8 cellular contexts compared by ENCODE assay signal in the genomic region with DNA sequence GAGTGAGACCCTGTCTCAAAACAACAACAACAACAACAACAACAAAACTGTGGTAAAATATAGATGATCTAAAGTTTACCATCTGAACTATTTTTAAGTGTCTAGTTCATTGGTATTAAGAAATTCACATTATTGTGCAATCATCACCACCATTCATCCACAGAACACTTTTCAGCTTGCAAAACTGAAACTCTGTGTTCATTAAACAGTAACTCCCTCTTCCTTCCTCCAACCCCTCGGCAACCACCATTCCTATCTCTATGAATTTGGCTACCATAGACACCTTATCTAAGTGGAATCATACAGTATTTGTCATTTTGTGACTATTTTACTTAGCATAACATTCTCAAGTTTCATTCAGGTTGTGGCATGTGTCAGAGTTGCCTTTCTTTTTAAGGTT. TPM values are rescaled to one million over a fixed set of nuclear protein-coding genes. Genes with fewer than 3 reads are reported as not detected.
A peak's percentile ranks its signal among the peaks of the same experiment; 100 is the strongest.
DNase-seq lines count a peak whose midpoint lies in the region; ATAC-seq and TF ChIP-seq lines count a peak whose summit lies in the region.

No MANE protein-coding gene starts in this region.

- H3K4me3 Mint-ChIP-seq in CD8-positive, alpha-beta T cell = no peak overlapping the region
- peak overlapping the region; percentile 21 to 41 for H3K4me3 Mint-ChIP-seq in stimulated activated naive CD8-positive, alpha-beta T cell treated with anti-CD3 and anti-CD28 coated beads, Interleukin-15, amount 100 ng/mL, for 72 hours
- H3K4me3 Mint-ChIP-seq in neural progenitor cell = no peak overlapping the region

- peaks cover 49% of the 10 kb centered on the region for H3K4me1 Mint-ChIP-seq in CD8-positive, alpha-beta T cell (ENCODE audit: low read depth)
- H3K4me1 Mint-ChIP-seq in stimulated activated naive CD8-positive, alpha-beta T cell treated with anti-CD3 and anti-CD28 coated beads, Interleukin-15, amount 100 ng/mL, for 72 hours = peaks cover 42% of the 10 kb centered on the region
- H3K4me1 Mint-ChIP-seq in neural progenitor cell = peaks cover 10% of the 10 kb centered on the region

- H3K36me3 Mint-ChIP-seq in CD8-positive, alpha-beta T cell = peaks cover 4% of the 10 kb centered on the region
- H3K36me3 Mint-ChIP-seq in neural progenitor cell = peaks cover 4% of the 10 kb centered on the region

- no peaks in the 10 kb centered on the region for H3K36me3 ChIP-seq in CD8-positive, alpha-beta T cell (ENCODE audit: insufficient read depth, low read length)
- no peaks in the 10 kb centered on the region for H3K36me3 ChIP-seq in esophagus muscularis mucosa
- no peaks in the 10 kb centered on the region for H3K36me3 ChIP-seq in neural progenitor cell

- 30% methylated on average over 1 of the region's 1 CpG for WGBS in esophagus muscularis mucosa

- no peak for TF ChIP-seq CTCF in CD8-positive, alpha-beta T cell (IDR thresholded peaks at IDR 0.05)
- TF ChIP-seq CTCF in esophagus muscularis mucosa (IDR thresholded peaks at IDR 0.05) = no peak
- TF ChIP-seq CTCF in neural progenitor cell (IDR thresholded peaks at IDR 0.05) = no peak

- H3F3A ChIP-seq in neural progenitor cell (ENCODE audit: low read depth) = peaks cover 9% of the 10 kb centered on the region

- CTCF ChIA-PET in CD8-positive, alpha-beta T cell (lab: Charles Lee) = no interaction called here

- DNase-seq in CD8-positive, alpha-beta T cell = no peak
- DNase-seq in MV-4-11 (lab: John Stamatoyannopoulos, UW) = peak; percentile 89
- DNase-seq in esophagus muscularis mucosa (ENCODE audit: extremely low spot score) = no peak
- DNase-seq in stimulated activated naive CD8-positive, alpha-beta T cell treated with anti-CD3 and anti-CD28 coated beads, Interleukin-15, amount 100 ng/mL, for 72 hours = peak in 1 of 2 donors; percentile 25
- DNase-seq in HuH-7 (ENCODE audit: low spot score) = no peak
- no peak for DNase-seq in neural progenitor cell (ENCODE audit: low spot score)
- DNase-seq in NK-92 (lab: John Stamatoyannopoulos, UW; ENCODE audit: unreplicated experiment) = no peak

- H3K9me3 Mint-ChIP-seq in CD8-positive, alpha-beta T cell = no peaks in the 10 kb centered on the region
- H3K9me3 Mint-ChIP-seq in stimulated activated naive CD8-positive, alpha-beta T cell treated with anti-CD3 and anti-CD28 coated beads, Interleukin-15, amount 100 ng/mL, for 72 hours = no peaks in the 10 kb centered on the region
- no peaks in the 10 kb centered on the region for H3K9me3 Mint-ChIP-seq in neural progenitor cell

- H3K27ac ChIP-seq in CD8-positive, alpha-beta T cell (ENCODE audit: low read depth, low read length) = no peak overlapping the region
- H3K27ac ChIP-seq in esophagus muscularis mucosa (replicated peaks in 1 of 4) (peak overlapping the region; percentile 26 to 54 (median 38)), neural progenitor cell (no peak overlapping the region)

- POLR2A ChIA-PET in CD8-positive, alpha-beta T cell (lab: Charles Lee) = no interaction called here

- no peak overlapping the region for H3K4me3 ChIP-seq in CD8-positive, alpha-beta T cell (ENCODE audit: low read depth, low read length)
- peak overlapping the region in 2 of 4 donors; percentile 13 to 15 for H3K4me3 ChIP-seq in esophagus muscularis mucosa
- no peak overlapping the region for H3K4me3 ChIP-seq in neural progenitor cell

- no peak for TF ChIP-seq POLR2A in esophagus muscularis mucosa (IDR thresholded peaks at IDR 0.05; ENCODE audit: low read depth)

- H3K27me3 Mint-ChIP-seq in CD8-positive, alpha-beta T cell (ENCODE audit: low read depth) = no peaks in the 10 kb centered on the region
- H3K27me3 Mint-ChIP-seq in stimulated activated naive CD8-positive, alpha-beta T cell treated with anti-CD3 and anti-CD28 coated beads, Interleukin-15, amount 100 ng/mL, for 72 hours = no peaks in the 10 kb centered on the region
- no peaks in the 10 kb centered on the region for H3K27me3 Mint-ChIP-seq in neural progenitor cell (ENCODE audit: insufficient read depth, low read depth)

- peaks cover 9% of the 10 kb centered on the region for H3K4me1 ChIP-seq in CD8-positive, alpha-beta T cell (ENCODE audit: insufficient read depth, low read length)
- H3K4me1 ChIP-seq in esophagus muscularis mucosa (peaks cover 38 to 60% (median 53%) of the 10 kb centered on the region in 4 donors), neural progenitor cell (peaks cover 17% of the 10 kb centered on the region)

- ATAC-seq in CD8-positive, alpha-beta T cell = peak; percentile 26
- ATAC-seq in GM21619 (IDR thresholded peaks at IDR 0.05; ENCODE audit: unreplicated experiment) = peak; percentile 82
- peak; percentile 69 for ATAC-seq in stimulated activated naive CD8-positive, alpha-beta T cell treated with anti-CD3 and anti-CD28 coated beads, Interleukin-15, amount 100 ng/mL, for 72 hours

- H3K9me3 ChIP-seq in CD8-positive, alpha-beta T cell (ENCODE audit: low read length) = no peaks in the 10 kb centered on the region
- H3K9me3 ChIP-seq in esophagus muscularis mucosa (no peaks in the 10 kb centered on the region), neural progenitor cell (ENCODE audit: low read depth) (no peaks in the 10 kb centered on the region)

- H2AFZ ChIP-seq in neural progenitor cell (replicated peaks) = no peak overlapping the region

- TF ChIP-seq EP300 in esophagus muscularis mucosa (IDR thresholded peaks at IDR 0.05) = no peak

- H3K9ac ChIP-seq in neural progenitor cell = no peak overlapping the region

- peak overlapping the region; percentile 55 for H3K27ac Mint-ChIP-seq in CD8-positive, alpha-beta T cell
- H3K27ac Mint-ChIP-seq in stimulated activated naive CD8-positive, alpha-beta T cell treated with anti-CD3 and anti-CD28 coated beads, Interleukin-15, amount 100 ng/mL, for 72 hours = no peak overlapping the region
- no peak overlapping the region for H3K27ac Mint-ChIP-seq in neural progenitor cell

- no peak overlapping the region for H3K4me2 ChIP-seq in neural progenitor cell

- H4K20me1 ChIP-seq in neural progenitor cell (ENCODE audit: low read depth) = peaks cover 12% of the 10 kb centered on the region

- peaks cover 15% of the 10 kb centered on the region for H3K79me2 ChIP-seq in neural progenitor cell (ENCODE audit: low read depth)

- no peaks in the 10 kb centered on the region for H3K27me3 ChIP-seq in CD8-positive, alpha-beta T cell (ENCODE audit: insufficient read depth, low read length)
- H3K27me3 ChIP-seq in esophagus muscularis mucosa = no peaks in the 10 kb centered on the region
- no peaks in the 10 kb centered on the region for H3K27me3 ChIP-seq in neural progenitor cell

- intact Hi-C loops in CD8-positive, alpha-beta T cell (cut with DNase I, micrococcal nuclease) = no loop called here
- intact Hi-C loops in esophagus muscularis mucosa (cut with DNase I) = no loop called here

RNA-seq across cellular contexts. Expression of a gene that starts 20.7 kb away (rescaled TPM):
- 10 to 100 TPM; 37.5 to 37.9 TPM for total RNA-seq in CD8-positive, alpha-beta T cell
- total RNA-seq in esophagus muscularis mucosa = 10 to 100 TPM; 37.8 to 58.5 (median 49.5) TPM
- 11.4 and 21.6 TPM in 2 replicates for total RNA-seq in neural progenitor cell (ENCODE audit: low replicate concordance)

RNA-seq across cellular contexts. Expression of a gene that starts 48.9 kb away (rescaled TPM):
- not detected for total RNA-seq in CD8-positive, alpha-beta T cell
- total RNA-seq in esophagus muscularis mucosa (not detected), neural progenitor cell (ENCODE audit: low replicate concordance) (not detected in 2 replicates)

Comparison
In these comparisons a context has a peak if more than half of its experiments do, and no peak if none do; other contexts are left out.
1. ATAC-seq: peak in every context shown above with its lines; median percentile 82 in GM21619; 69 in stimulated activated naive CD8-positive, alpha-beta T cell treated with anti-CD3 and anti-CD28 coated beads, Interleukin-15, amount 100 ng/mL, for 72 hours; 26 in CD8-positive, alpha-beta T cell.
2. H3K27ac ChIP-seq: peak in esophagus muscularis mucosa (4 of 4); none in CD8-positive, alpha-beta T cell (single experiment) and neural progenitor cell (single experiment).
3. H3K4me3 Mint-ChIP-seq: peak in stimulated activated naive CD8-positive, alpha-beta T cell treated with anti-CD3 and anti-CD28 coated beads, Interleukin-15, amount 100 ng/mL, for 72 hours (2 of 2); none in CD8-positive, alpha-beta T cell (single experiment) and neural progenitor cell (single experiment).